1 cellular context compared by ENCODE assay signal in the genomic region with DNA sequence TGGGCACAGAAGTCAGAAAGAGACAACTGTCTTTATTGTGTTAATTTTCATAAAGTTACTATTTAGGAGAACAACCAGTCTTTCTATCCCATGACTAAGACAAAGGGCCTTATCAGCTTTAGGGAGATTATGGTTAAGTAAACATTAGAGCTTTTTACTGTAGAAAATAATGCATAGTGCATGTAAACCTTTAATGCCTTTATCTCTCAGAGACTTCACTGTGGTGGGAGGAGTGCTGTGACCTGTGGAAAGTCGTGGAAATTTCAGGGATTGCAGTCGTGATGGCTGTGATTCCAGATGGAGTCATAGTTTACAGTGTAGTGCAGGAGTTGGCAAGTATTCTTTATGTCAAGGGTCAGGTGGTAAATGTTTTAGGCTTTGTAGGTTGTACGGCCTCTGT.
TF ChIP-seq lines count a peak whose summit lies in the region.

No MANE protein-coding gene starts in this region.

TF ChIP-seq in K562, 482 proteins besides CTCF, POLR2A, EP300 and RAD21 (continued from another document and continues in another):
- TF ChIP-seq CLOCK (CRISPR knock-in tag; IDR thresholded peaks at IDR 0.05; ENCODE audit: borderline replicate concordance) (no peak), ATF3 (IDR thresholded peaks at IDR 0.05) (no peak), ATF3 (CRISPR knock-in tag; conservative IDR thresholded peaks at IDR 0.05) (no peak), ZBTB49 (CRISPR knock-in tag; IDR thresholded peaks at IDR 0.05; ENCODE audit: borderline replicate concordance) (no peak), ZNF696 (CRISPR knock-in tag; conservative IDR thresholded peaks at IDR 0.05) (no peak), PKNOX1 (IDR thresholded peaks at IDR 0.05) (no peak), TCFL5 (CRISPR knock-in tag; conservative IDR thresholded peaks at IDR 0.05) (no peak), PURB (CRISPR knock-in tag; IDR thresholded peaks at IDR 0.05; ENCODE audit: low read depth) (no peak), ZNF134 (CRISPR knock-in tag; conservative IDR thresholded peaks at IDR 0.05) (no peak), CBFA2T3 (IDR thresholded peaks at IDR 0.05) (peak; percentile 20; the same call in 1 of the 2 replicates), E2F4 (CRISPR knock-in tag; IDR thresholded peaks at IDR 0.05; ENCODE audit: low read depth) (no peak), EGR1 (conservative IDR thresholded peaks at IDR 0.05) (no peak), ZBTB1 (CRISPR knock-in tag; IDR thresholded peaks at IDR 0.05; ENCODE audit: borderline replicate concordance, low read depth) (no peak), MAX (CRISPR knock-in tag; IDR thresholded peaks at IDR 0.05) (no peak), ZNF398 (CRISPR knock-in tag; IDR thresholded peaks at IDR 0.05) (no peak), SRSF3 (IDR thresholded peaks at IDR 0.05; ENCODE audit: insufficient read depth, low read length) (no peak), U2AF2 (optimal IDR thresholded peaks at IDR 0.05; ENCODE audit: low read depth, low read length) (no peak), AFF4 (CRISPR knock-in tag; IDR thresholded peaks at IDR 0.05) (no peak), JUN (IDR thresholded peaks at IDR 0.05; ENCODE audit: borderline replicate concordance, low read depth, low read length) (no peak), JUN (CRISPR knock-in tag; IDR thresholded peaks at IDR 0.05; ENCODE audit: borderline replicate concordance) (no peak), HDAC1 (IDR thresholded peaks at IDR 0.05) (0 out of 4 replicates have a peak, but pooled peaks of 1 of the 2 experiments have one; percentile 40), THAP7 (CRISPR knock-in tag; IDR thresholded peaks at IDR 0.05) (no peak), TARDBP (IDR thresholded peaks at IDR 0.05) (no peak), ZNF764 (CRISPR knock-in tag; IDR thresholded peaks at IDR 0.05; ENCODE audit: low read depth) (no peak)
- TF ChIP-seq, protein P1, sequence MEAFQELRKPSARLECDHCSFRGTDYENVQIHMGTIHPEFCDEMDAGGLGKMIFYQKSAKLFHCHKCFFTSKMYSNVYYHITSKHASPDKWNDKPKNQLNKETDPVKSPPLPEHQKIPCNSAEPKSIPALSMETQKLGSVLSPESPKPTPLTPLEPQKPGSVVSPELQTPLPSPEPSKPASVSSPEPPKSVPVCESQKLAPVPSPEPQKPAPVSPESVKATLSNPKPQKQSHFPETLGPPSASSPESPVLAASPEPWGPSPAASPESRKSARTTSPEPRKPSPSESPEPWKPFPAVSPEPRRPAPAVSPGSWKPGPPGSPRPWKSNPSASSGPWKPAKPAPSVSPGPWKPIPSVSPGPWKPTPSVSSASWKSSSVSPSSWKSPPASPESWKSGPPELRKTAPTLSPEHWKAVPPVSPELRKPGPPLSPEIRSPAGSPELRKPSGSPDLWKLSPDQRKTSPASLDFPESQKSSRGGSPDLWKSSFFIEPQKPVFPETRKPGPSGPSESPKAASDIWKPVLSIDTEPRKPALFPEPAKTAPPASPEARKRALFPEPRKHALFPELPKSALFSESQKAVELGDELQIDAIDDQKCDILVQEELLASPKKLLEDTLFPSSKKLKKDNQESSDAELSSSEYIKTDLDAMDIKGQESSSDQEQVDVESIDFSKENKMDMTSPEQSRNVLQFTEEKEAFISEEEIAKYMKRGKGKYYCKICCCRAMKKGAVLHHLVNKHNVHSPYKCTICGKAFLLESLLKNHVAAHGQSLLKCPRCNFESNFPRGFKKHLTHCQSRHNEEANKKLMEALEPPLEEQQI (IDR thresholded peaks at IDR 0.05) = no peak
